ENCODE assay signal across 27 cellular contexts in the genomic region with DNA sequence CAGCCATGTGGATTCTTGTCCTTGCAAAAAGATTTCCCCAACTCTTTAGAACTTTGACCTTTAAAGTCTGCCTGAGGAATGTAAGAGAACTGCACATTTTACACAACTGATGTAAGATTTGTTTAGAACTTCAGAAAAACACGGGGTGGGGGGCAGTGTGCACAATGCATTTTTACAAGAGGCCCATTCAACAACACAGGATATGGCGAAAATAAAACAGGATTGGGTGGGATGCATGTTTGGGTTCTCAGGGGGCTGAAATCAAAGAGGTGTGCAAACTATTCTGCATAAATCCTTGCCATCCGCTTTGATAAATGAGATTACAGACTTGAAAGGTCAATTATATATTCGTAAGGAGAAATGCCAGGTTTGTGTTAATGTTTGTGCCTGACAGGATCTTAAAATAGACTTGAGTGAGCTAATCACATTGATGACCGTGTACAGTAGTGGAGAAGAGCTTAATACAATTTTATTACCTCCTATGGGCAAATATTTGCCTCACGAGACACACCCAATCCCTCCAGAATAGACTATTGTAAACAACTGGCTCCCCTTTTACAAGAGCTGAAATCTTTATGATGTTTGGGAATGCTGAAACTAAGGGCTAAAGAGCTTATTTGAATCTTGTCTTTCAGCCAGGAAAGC.
A peak's percentile ranks its signal among the peaks of the same experiment; 100 is the strongest.
DNase-seq lines count a peak whose midpoint lies in the region; ATAC-seq and TF ChIP-seq lines count a peak whose summit lies in the region.
"Had no signal": no experiment of that assay in that cellular context is flagged by ENCODE, and none has a peak within 500 bp of the region (broad histone marks: within the 10 kb centered on the region; RNA-seq: fewer than 3 reads in every experiment).

No MANE protein-coding gene starts in this region.

- H3K27ac ChIP-seq in smooth muscle cell (ENCODE audit: low read depth), result peak overlapping the region; percentile 82
- H3K27ac ChIP-seq: A549, breast epithelium, Peyer's patch, psoas muscle, vagina had no signal

- no peaks in the 10 kb centered on the region for H3K79me2 ChIP-seq in smooth muscle cell (ENCODE audit: low read depth)

- no peak for DNase-seq in Right ventricle myocardium superior
- DNase-seq in left ventricle myocardium superior, result no peak
- DNase-seq in NCI-H748 treated with DMSO at 0.1 percent for 48 hours (lab: John Stamatoyannopoulos, UW), result peak; percentile 40
- peak; percentile 84 for DNase-seq in fibroblast of villous mesenchyme (ENCODE audit: low read depth)
- DNase-seq in smooth muscle cell (lab: John Stamatoyannopoulos, UW; ENCODE audit: unreplicated experiment), result no peak
- DNase-seq in superior temporal gyrus (ENCODE audit: extremely low spot score), result no peak
- no peak for DNase-seq in NCI-H1694 (lab: John Stamatoyannopoulos, UW)
- DNase-seq in AG08396 (ENCODE audit: low spot score), result no peak
- DNase-seq: activated CD4-positive, alpha-beta T cell treated with anti-CD3 and anti-CD28 coated beads, Interleukin-2, amount 50 U/mL, for 48 hours; activated CD8-positive, alpha-beta memory T cell treated with anti-CD3 and anti-CD28 coated beads, Interleukin-2, amount 50 U/mL, for 4 hours; activated naive CD4-positive, alpha-beta T cell treated with anti-CD3 and anti-CD28 coated beads, Interleukin-2, amount 50 U/mL, for 16 hours; amniotic stem cell; BE2C; DMS79 treated with DMSO at 0.1 percent for 48 hours; H9; MG63; NCI-H446 treated with DMSO at 0.1 percent for 48 hours; NK-92 treated with Interleukin-12 subunit alpha and Interleukin-12 subunit beta, amount 100 ng/mL, for 24 hours; nucleus accumbens; Peyer's patch; psoas muscle; SIG-M5; T-cell had no signal

- H3K4me1 ChIP-seq in smooth muscle cell (ENCODE audit: low read depth), result peaks cover 45% of the 10 kb centered on the region
- H3K4me1 ChIP-seq: A549, breast epithelium, psoas muscle, vagina had no signal

- 30% methylated on average over 6 of the region's 6 CpGs for WGBS in smooth muscle cell (ENCODE audit: low lambda C conversion rate)

- H4K20me1 ChIP-seq in smooth muscle cell (ENCODE audit: low read depth), result no peaks in the 10 kb centered on the region

- TF ChIP-seq CTCF in fibroblast of villous mesenchyme (IDR thresholded peaks at IDR 0.05; ENCODE audit: insufficient read depth, low read depth, low read length) (no peak), smooth muscle cell (IDR thresholded peaks at IDR 0.05; ENCODE audit: borderline replicate concordance, insufficient read depth, poor library complexity, severe bottlenecking) (no peak)

- no peaks in the 10 kb centered on the region for H3K27me3 ChIP-seq in smooth muscle cell (ENCODE audit: low read depth)
- H3K27me3 ChIP-seq: BE2C, breast epithelium, MG63, Peyer's patch, vagina had no signal

- H3K4me3 ChIP-seq in fibroblast of villous mesenchyme (ENCODE audit: low read depth, low read length) (no peak overlapping the region), smooth muscle cell (no peak overlapping the region)
- H3K4me3 ChIP-seq: A549, breast epithelium, MG63, Peyer's patch, psoas muscle, vagina had no signal

- ATAC-seq in Right ventricle myocardium superior (ENCODE audit: poor library complexity) (peak; percentile 32), left ventricle myocardium superior (no peak)
- ATAC-seq: A549; activated CD4-positive, CD25-positive, alpha-beta regulatory T cell treated with anti-CD3 and anti-CD28 coated beads, Interleukin-2, amount 50 U/mL, for 24 hours; psoas muscle; T-cell had no signal

- peak overlapping the region; percentile 79 for H3K4me2 ChIP-seq in smooth muscle cell
- H3K4me2 ChIP-seq: A549 had no signal

- H3K9me3 ChIP-seq in smooth muscle cell (replicated peaks; ENCODE audit: low read depth), result no peaks in the 10 kb centered on the region
- H3K9me3 ChIP-seq: A549, BE2C, breast epithelium, MG63, Peyer's patch, psoas muscle, vagina had no signal

- peaks cover 18% of the 10 kb centered on the region for H3F3A ChIP-seq in smooth muscle cell (ENCODE audit: low read depth)

- H3K36me3 ChIP-seq in smooth muscle cell (ENCODE audit: low read depth), result no peaks in the 10 kb centered on the region
- H3K36me3 ChIP-seq: BE2C, breast epithelium, MG63, Peyer's patch, vagina had no signal

- intact Hi-C loops in Right ventricle myocardium superior (cut with DNase I), result no loop called here
- intact Hi-C loops in left ventricle myocardium superior (cut with micrococcal nuclease), result no loop called here

- H3K9ac ChIP-seq in smooth muscle cell (ENCODE audit: low read depth), result peak overlapping the region; percentile 29

- H2AFZ ChIP-seq in smooth muscle cell (ENCODE audit: low read depth), result peak overlapping the region; percentile 28

Comparison
In these comparisons a context has a peak if more than half of its experiments do, and no peak if none do; other contexts are left out.
1. DNase-seq: peak in NCI-H748 treated with DMSO at 0.1 percent for 48 hours (single experiment) and fibroblast of villous mesenchyme (single experiment); none in Right ventricle myocardium superior (single experiment), left ventricle myocardium superior (single experiment), smooth muscle cell (single experiment), superior temporal gyrus (single experiment), NCI-H1694 (single experiment) and AG08396 (single experiment).